Comparison of ENCODE assay signal across 22 cellular contexts in the genomic region with DNA sequence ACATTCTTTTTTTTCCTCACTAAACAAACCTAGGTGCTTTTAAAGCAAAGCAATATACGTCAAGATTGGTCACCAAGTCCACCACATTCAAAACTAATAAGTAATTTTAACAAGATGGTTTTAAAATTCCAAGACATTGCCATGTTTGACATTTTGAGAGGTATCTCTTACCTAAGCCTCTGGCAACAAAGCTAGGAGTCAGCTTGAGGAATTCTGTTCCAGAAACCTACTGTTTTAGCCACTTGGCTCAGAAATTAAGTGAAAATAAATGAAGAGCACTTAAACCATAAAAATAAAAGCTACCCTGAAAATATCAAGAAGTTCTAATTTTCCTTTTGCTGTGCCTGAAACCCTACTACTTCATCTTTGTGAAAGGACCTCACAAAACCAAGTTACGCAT.
"Had no signal": no experiment of that assay in that cellular context is flagged by ENCODE, and none has a peak within 500 bp of the region (broad histone marks: within the 10 kb centered on the region; RNA-seq: fewer than 3 reads in every experiment).

No MANE protein-coding gene starts in this region.

- DNase-seq: activated CD4-positive, alpha-beta memory T cell treated with anti-CD3 and anti-CD28 coated beads, Interleukin-2, amount 10 ng/mL, durations not matched to agents 7 days and 5 days; activated CD4-positive, alpha-beta T cell treated with anti-CD3 and anti-CD28 coated beads for 36 hours; activated CD4-positive, alpha-beta T cell treated with anti-CD3 and anti-CD28 coated beads, Interleukin-2, amount 50 U/mL, for 1 hour; activated CD4-positive, CD25-positive, alpha-beta regulatory T cell; activated gamma-delta T cell treated with Interleukin-2 at 50 U/mL for 16 hours; activated naive CD4-positive, alpha-beta T cell treated with anti-CD3 and anti-CD28 coated beads, Interleukin-2, amount 10 ng/mL, durations not matched to agents 7 days and 5 days; activated naive CD8-positive, alpha-beta T cell treated with anti-CD3 and anti-CD28 coated beads for 36 hours; activated T-cell treated with anti-CD3 and anti-CD28 coated beads for 4 hours; activated T-cell treated with anti-CD3 and anti-CD28 coated beads, Interleukin-2, amount 50 U/mL, for 48 hours; KG1; NCI-H1048; NCI-H146; NCI-H187 treated with DMSO at 0.1 percent for 48 hours; NCI-H2081 treated with DMSO at 0.1 percent for 48 hours; NCI-H524 treated with DMSO at 0.1 percent for 48 hours; NCI-H774; T-cell; T-helper 2 cell; T1000 had no signal

- H3K4me3 ChIP-seq: SK-N-MC had no signal

- H3K36me3 ChIP-seq: brain microvascular endothelial cell had no signal

- ATAC-seq: activated CD4-positive, alpha-beta T cell treated with anti-CD3 and anti-CD28 coated beads for 36 hours; T-cell had no signal

- H3K27ac ChIP-seq: brain microvascular endothelial cell, SK-N-MC, VCaP had no signal

- H3K27me3 ChIP-seq: brain microvascular endothelial cell had no signal
